Comparison of ENCODE assay signal across 15 cellular contexts in the genomic region with DNA sequence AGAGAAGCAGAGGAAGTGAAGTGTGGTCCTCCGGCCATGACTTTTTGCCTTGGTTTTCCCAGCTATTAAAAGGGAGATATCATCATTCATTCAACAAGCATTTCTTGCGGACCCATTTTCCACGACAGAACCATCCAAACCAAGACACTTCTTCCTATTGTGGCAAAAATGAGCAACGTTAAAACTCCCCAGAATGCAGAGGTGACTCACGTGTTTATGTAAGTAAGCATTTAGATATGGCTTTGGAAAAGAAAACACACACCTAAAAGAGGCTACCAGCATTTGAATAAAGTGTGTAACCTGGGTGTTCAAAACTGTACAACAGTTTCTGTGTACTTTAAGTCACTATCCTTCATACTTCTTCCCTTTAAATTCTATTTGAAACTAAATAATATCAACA.
DNase-seq lines count a peak whose midpoint lies in the region; ATAC-seq and TF ChIP-seq lines count a peak whose summit lies in the region.
"Had no signal": no experiment of that assay in that cellular context is flagged by ENCODE, and none has a peak within 500 bp of the region (broad histone marks: within the 10 kb centered on the region; RNA-seq: fewer than 3 reads in every experiment).

No MANE protein-coding gene starts in this region.

- no peak overlapping the region for H4K8ac ChIP-seq in mesenchymal stem cell (ENCODE audit: low read length)

- H3K27me3 ChIP-seq in mesenchymal stem cell (ENCODE audit: control insufficient read depth in 1 of 2, insufficient read depth in 1 of 2, low read length in 2 of 2) (peaks cover 0 to 21% of the 10 kb centered on the region in 2 experiments), BE2C (no peaks in the 10 kb centered on the region)
- H3K27me3 ChIP-seq: BLaER1 treated with 17β-estradiol and CSF1 and Interleukin-3, amounts not matched to agents 10 nM and 100 nM had no signal

- H2BK120ac ChIP-seq in mesenchymal stem cell (ENCODE audit: low read depth, low read length): no peak overlapping the region

- no peak overlapping the region for H2BK15ac ChIP-seq in mesenchymal stem cell (ENCODE audit: low read depth, poor library complexity, severe bottlenecking)

- DNase-seq in ELR (ENCODE audit: low read depth) (peak; percentile 26), M059J (ENCODE audit: low read depth) (peak; percentile 8), choroid plexus epithelial cell (ENCODE audit: low read depth) (peak; percentile 37), mesenchymal stem cell (peak; percentile 23), SIG-M5 treated with dmso at 0.1 percent for 504 hours (lab: John Stamatoyannopoulos, UW; ENCODE audit: unreplicated experiment) (no peak), BE2C (no peak)
- DNase-seq: 8988T; AML-193; Calu3; CD4-positive, CD25-positive, alpha-beta regulatory T cell; DMS 273 treated with DMSO at 0.1 percent for 48 hours; H7 had no signal

- no peak overlapping the region for H3K9ac ChIP-seq in mesenchymal stem cell (ENCODE audit: low read length)
- H3K9ac ChIP-seq: BLaER1 treated with 17β-estradiol and CSF1 and Interleukin-3, amounts not matched to agents 10 nM and 100 nM had no signal

- no peak overlapping the region for H3K27ac ChIP-seq in mesenchymal stem cell (ENCODE audit: low read length, poor library complexity, severe bottlenecking)
- H3K27ac ChIP-seq: BLaER1 treated with 17β-estradiol and CSF1 and Interleukin-3, amounts not matched to agents 10 nM and 100 nM had no signal

- H2BK12ac ChIP-seq in mesenchymal stem cell (ENCODE audit: low read length in 2 of 2): no peak overlapping the region

- no peak for TF ChIP-seq CTCF in choroid plexus epithelial cell (conservative IDR thresholded peaks at IDR 0.05; ENCODE audit: low read depth, low read length)
- TF ChIP-seq CTCF in BE2C (IDR thresholded peaks at IDR 0.05; ENCODE audit: low read depth, low read length): no peak

- ATAC-seq in HG03442 (IDR thresholded peaks at IDR 0.05; ENCODE audit: unreplicated experiment): no peak
- ATAC-seq: GM23338 had no signal

- H3K4me3 ChIP-seq in choroid plexus epithelial cell (ENCODE audit: low read depth, low read length): no peak overlapping the region
- H3K4me3 ChIP-seq in mesenchymal stem cell (ENCODE audit: insufficient read depth in 1 of 2, low read depth in 1 of 2, low read length in 2 of 2): no peak overlapping the region
- no peak overlapping the region for H3K4me3 ChIP-seq in BE2C (ENCODE audit: low read depth, low read length)
- H3K4me3 ChIP-seq: BLaER1 treated with 17β-estradiol and CSF1 and Interleukin-3, amounts not matched to agents 10 nM and 100 nM; GM23338 had no signal

- H3K36me3 ChIP-seq in mesenchymal stem cell (ENCODE audit: control insufficient read depth in 1 of 2, insufficient read depth in 2 of 2, low read depth in 1 of 2, low read length in 2 of 2): no peaks in the 10 kb centered on the region
- H3K36me3 ChIP-seq in BE2C: no peaks in the 10 kb centered on the region
- H3K36me3 ChIP-seq: BLaER1 treated with 17β-estradiol and CSF1 and Interleukin-3, amounts not matched to agents 10 nM and 100 nM had no signal

- no peak overlapping the region for H3K4ac ChIP-seq in mesenchymal stem cell (ENCODE audit: low read depth in 1 of 2, low read length in 2 of 2)

- H3K9me3 ChIP-seq in mesenchymal stem cell (ENCODE audit: control insufficient read depth, low read length): no peaks in the 10 kb centered on the region
- H3K9me3 ChIP-seq in BE2C: no peaks in the 10 kb centered on the region
- H3K9me3 ChIP-seq: BLaER1 treated with 17β-estradiol and CSF1 and Interleukin-3, amounts not matched to agents 10 nM and 100 nM had no signal

- no peak overlapping the region for H3K4me2 ChIP-seq in mesenchymal stem cell (ENCODE audit: low read length, poor library complexity, severe bottlenecking)
- H3K4me2 ChIP-seq: BLaER1 treated with 17β-estradiol and CSF1 and Interleukin-3, amounts not matched to agents 10 nM and 100 nM; GM23338 had no signal

- WGBS in mesenchymal stem cell: 77% methylated on average over 5 of the region's 5 CpGs

- no peak overlapping the region for H2AFZ ChIP-seq in mesenchymal stem cell (ENCODE audit: low read depth, low read length)
- H2AFZ ChIP-seq: GM23338 had no signal

- H3K4me1 ChIP-seq in mesenchymal stem cell (ENCODE audit: control insufficient read depth, insufficient read depth, low read depth, low read length): peaks cover 3% of the 10 kb centered on the region
- peaks cover 16% of the 10 kb centered on the region for H3K4me1 ChIP-seq in BE2C
- H3K4me1 ChIP-seq: BLaER1 treated with 17β-estradiol and CSF1 and Interleukin-3, amounts not matched to agents 10 nM and 100 nM had no signal

- H2BK5ac ChIP-seq in mesenchymal stem cell (ENCODE audit: low read depth, low read length, poor library complexity, severe bottlenecking): no peak overlapping the region

- no peak overlapping the region for H3K18ac ChIP-seq in mesenchymal stem cell (ENCODE audit: low read depth in 1 of 2, low read length in 2 of 2)

- H2AK5ac ChIP-seq in mesenchymal stem cell (ENCODE audit: low read length, severe bottlenecking): no peak overlapping the region

- no peak overlapping the region for H3K14ac ChIP-seq in mesenchymal stem cell (ENCODE audit: low read length in 2 of 2)

- H4K91ac ChIP-seq in mesenchymal stem cell (ENCODE audit: low read length): no peak overlapping the region

- H3K23ac ChIP-seq in mesenchymal stem cell (ENCODE audit: low read length in 2 of 2): no peak overlapping the region

- H3K79me1 ChIP-seq in mesenchymal stem cell (replicated peaks; ENCODE audit: low read length, poor library complexity, severe bottlenecking): peaks cover 2% of the 10 kb centered on the region

Comparison
In these comparisons a context has a peak if more than half of its experiments do, and no peak if none do; other contexts are left out.
1. DNase-seq: peak in ELR (single experiment), M059J (single experiment), choroid plexus epithelial cell (single experiment) and mesenchymal stem cell (single experiment); none in SIG-M5 treated with dmso at 0.1 percent for 504 hours (single experiment) and BE2C (single experiment).